2 cellular contexts compared by ENCODE assay signal in the genomic region with DNA sequence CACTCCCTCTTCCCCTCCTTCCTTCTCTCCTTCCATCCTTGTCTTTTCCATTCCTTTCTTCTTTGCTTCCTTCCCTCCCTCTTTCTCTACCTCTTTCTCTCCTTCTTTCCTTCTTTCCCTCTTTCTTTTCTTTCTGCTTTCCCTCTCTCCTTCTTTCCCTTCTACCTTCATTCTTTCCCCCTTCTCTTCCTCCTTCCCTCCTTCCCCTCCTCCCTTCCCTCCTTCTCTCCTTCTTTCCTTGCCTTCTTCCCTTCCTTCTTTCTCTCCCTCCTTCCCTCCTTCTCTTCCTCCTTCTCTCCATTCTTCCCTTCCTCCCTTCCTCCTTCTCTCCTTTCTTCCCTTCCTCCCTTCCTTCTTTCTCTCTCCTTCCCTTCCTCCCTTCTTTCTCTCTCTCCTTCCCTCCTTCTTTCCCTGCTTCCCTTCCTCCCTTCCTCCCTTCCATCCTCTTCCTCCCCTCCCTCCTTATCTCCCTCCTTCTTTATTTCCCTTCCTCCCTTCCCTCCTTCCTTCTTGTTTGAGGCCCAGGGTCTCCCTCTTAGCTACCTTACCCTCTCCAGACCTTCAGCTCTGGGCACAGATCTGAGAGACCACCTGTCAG.
TF ChIP-seq lines count a peak whose summit lies in the region.

No MANE protein-coding gene starts in this region.

TF ChIP-seq in GM23338, 12 proteins besides CTCF, POLR2A, EP300 and RAD21:
- TF ChIP-seq, protein P1, sequence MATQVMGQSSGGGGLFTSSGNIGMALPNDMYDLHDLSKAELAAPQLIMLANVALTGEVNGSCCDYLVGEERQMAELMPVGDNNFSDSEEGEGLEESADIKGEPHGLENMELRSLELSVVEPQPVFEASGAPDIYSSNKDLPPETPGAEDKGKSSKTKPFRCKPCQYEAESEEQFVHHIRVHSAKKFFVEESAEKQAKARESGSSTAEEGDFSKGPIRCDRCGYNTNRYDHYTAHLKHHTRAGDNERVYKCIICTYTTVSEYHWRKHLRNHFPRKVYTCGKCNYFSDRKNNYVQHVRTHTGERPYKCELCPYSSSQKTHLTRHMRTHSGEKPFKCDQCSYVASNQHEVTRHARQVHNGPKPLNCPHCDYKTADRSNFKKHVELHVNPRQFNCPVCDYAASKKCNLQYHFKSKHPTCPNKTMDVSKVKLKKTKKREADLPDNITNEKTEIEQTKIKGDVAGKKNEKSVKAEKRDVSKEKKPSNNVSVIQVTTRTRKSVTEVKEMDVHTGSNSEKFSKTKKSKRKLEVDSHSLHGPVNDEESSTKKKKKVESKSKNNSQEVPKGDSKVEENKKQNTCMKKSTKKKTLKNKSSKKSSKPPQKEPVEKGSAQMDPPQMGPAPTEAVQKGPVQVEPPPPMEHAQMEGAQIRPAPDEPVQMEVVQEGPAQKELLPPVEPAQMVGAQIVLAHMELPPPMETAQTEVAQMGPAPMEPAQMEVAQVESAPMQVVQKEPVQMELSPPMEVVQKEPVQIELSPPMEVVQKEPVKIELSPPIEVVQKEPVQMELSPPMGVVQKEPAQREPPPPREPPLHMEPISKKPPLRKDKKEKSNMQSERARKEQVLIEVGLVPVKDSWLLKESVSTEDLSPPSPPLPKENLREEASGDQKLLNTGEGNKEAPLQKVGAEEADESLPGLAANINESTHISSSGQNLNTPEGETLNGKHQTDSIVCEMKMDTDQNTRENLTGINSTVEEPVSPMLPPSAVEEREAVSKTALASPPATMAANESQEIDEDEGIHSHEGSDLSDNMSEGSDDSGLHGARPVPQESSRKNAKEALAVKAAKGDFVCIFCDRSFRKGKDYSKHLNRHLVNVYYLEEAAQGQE (IDR thresholded peaks at IDR 0.05; ENCODE audit: unreplicated experiment): no peak
- no peak for TF ChIP-seq STAT1 (IDR thresholded peaks at IDR 0.05; ENCODE audit: unreplicated experiment)
- no peak for TF ChIP-seq POLR2AphosphoS5 (IDR thresholded peaks at IDR 0.05; ENCODE audit: low read depth)
- no peak for TF ChIP-seq ZNF114 (CRISPR knock-in tag; IDR thresholded peaks at IDR 0.05)
- TF ChIP-seq CREB1 (CRISPR knock-in tag; IDR thresholded peaks at IDR 0.05; ENCODE audit: low read depth): no peak
- TF ChIP-seq ZNF462 (CRISPR knock-in tag; IDR thresholded peaks at IDR 0.05): no peak
- TF ChIP-seq, protein P2, sequence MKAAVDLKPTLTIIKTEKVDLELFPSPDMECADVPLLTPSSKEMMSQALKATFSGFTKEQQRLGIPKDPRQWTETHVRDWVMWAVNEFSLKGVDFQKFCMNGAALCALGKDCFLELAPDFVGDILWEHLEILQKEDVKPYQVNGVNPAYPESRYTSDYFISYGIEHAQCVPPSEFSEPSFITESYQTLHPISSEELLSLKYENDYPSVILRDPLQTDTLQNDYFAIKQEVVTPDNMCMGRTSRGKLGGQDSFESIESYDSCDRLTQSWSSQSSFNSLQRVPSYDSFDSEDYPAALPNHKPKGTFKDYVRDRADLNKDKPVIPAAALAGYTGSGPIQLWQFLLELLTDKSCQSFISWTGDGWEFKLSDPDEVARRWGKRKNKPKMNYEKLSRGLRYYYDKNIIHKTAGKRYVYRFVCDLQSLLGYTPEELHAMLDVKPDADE (IDR thresholded peaks at IDR 0.05): no peak
- no peak for TF ChIP-seq EZH2 (IDR thresholded peaks at IDR 0.05; ENCODE audit: low read depth, unreplicated experiment)

TF ChIP-seq in K562, 482 proteins besides CTCF, POLR2A, EP300 and RAD21 (continued from another document and continues in another):
- TF ChIP-seq U2AF1 (optimal IDR thresholded peaks at IDR 0.05; ENCODE audit: low read depth, low read length) (no peak), ZFP91 (CRISPR knock-in tag; IDR thresholded peaks at IDR 0.05) (no peak), ZNF444 (CRISPR knock-in tag; IDR thresholded peaks at IDR 0.05) (no peak), ZBTB17 (CRISPR knock-in tag; IDR thresholded peaks at IDR 0.05) (no peak), TEAD4 (IDR thresholded peaks at IDR 0.05; ENCODE audit: low read length) (no peak), TEAD4 (CRISPR knock-in tag; IDR thresholded peaks at IDR 0.05; ENCODE audit: borderline replicate concordance) (no peak), ZBTB26 (CRISPR knock-in tag; IDR thresholded peaks at IDR 0.05) (peak; percentile 70; the same call in 1 of the 2 replicates), HMGN3 (IDR thresholded peaks at IDR 0.05; ENCODE audit: borderline replicate concordance, extremely low read depth, insufficient read length, low read depth, low read length) (no peak), NCOA4 (IDR thresholded peaks at IDR 0.05; ENCODE audit: partially characterized antibody) (no peak), SNRNP70 (optimal IDR thresholded peaks at IDR 0.05; ENCODE audit: low read depth, low read length) (no peak), CHCHD3 (CRISPR knock-in tag; IDR thresholded peaks at IDR 0.05) (no peak), CBX2 (IDR thresholded peaks at IDR 0.05; ENCODE audit: insufficient read depth, low read length, poor library complexity, severe bottlenecking) (no peak), HBP1 (CRISPR knock-in tag; IDR thresholded peaks at IDR 0.05) (0 out of 2 replicates have a peak, but pooled peaks have one; percentile 28)
- TF ChIP-seq, protein P3, sequence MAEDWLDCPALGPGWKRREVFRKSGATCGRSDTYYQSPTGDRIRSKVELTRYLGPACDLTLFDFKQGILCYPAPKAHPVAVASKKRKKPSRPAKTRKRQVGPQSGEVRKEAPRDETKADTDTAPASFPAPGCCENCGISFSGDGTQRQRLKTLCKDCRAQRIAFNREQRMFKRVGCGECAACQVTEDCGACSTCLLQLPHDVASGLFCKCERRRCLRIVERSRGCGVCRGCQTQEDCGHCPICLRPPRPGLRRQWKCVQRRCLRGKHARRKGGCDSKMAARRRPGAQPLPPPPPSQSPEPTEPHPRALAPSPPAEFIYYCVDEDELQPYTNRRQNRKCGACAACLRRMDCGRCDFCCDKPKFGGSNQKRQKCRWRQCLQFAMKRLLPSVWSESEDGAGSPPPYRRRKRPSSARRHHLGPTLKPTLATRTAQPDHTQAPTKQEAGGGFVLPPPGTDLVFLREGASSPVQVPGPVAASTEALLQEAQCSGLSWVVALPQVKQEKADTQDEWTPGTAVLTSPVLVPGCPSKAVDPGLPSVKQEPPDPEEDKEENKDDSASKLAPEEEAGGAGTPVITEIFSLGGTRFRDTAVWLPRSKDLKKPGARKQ (CRISPR knock-in tag; IDR thresholded peaks at IDR 0.05): no peak
- TF ChIP-seq, protein P4, sequence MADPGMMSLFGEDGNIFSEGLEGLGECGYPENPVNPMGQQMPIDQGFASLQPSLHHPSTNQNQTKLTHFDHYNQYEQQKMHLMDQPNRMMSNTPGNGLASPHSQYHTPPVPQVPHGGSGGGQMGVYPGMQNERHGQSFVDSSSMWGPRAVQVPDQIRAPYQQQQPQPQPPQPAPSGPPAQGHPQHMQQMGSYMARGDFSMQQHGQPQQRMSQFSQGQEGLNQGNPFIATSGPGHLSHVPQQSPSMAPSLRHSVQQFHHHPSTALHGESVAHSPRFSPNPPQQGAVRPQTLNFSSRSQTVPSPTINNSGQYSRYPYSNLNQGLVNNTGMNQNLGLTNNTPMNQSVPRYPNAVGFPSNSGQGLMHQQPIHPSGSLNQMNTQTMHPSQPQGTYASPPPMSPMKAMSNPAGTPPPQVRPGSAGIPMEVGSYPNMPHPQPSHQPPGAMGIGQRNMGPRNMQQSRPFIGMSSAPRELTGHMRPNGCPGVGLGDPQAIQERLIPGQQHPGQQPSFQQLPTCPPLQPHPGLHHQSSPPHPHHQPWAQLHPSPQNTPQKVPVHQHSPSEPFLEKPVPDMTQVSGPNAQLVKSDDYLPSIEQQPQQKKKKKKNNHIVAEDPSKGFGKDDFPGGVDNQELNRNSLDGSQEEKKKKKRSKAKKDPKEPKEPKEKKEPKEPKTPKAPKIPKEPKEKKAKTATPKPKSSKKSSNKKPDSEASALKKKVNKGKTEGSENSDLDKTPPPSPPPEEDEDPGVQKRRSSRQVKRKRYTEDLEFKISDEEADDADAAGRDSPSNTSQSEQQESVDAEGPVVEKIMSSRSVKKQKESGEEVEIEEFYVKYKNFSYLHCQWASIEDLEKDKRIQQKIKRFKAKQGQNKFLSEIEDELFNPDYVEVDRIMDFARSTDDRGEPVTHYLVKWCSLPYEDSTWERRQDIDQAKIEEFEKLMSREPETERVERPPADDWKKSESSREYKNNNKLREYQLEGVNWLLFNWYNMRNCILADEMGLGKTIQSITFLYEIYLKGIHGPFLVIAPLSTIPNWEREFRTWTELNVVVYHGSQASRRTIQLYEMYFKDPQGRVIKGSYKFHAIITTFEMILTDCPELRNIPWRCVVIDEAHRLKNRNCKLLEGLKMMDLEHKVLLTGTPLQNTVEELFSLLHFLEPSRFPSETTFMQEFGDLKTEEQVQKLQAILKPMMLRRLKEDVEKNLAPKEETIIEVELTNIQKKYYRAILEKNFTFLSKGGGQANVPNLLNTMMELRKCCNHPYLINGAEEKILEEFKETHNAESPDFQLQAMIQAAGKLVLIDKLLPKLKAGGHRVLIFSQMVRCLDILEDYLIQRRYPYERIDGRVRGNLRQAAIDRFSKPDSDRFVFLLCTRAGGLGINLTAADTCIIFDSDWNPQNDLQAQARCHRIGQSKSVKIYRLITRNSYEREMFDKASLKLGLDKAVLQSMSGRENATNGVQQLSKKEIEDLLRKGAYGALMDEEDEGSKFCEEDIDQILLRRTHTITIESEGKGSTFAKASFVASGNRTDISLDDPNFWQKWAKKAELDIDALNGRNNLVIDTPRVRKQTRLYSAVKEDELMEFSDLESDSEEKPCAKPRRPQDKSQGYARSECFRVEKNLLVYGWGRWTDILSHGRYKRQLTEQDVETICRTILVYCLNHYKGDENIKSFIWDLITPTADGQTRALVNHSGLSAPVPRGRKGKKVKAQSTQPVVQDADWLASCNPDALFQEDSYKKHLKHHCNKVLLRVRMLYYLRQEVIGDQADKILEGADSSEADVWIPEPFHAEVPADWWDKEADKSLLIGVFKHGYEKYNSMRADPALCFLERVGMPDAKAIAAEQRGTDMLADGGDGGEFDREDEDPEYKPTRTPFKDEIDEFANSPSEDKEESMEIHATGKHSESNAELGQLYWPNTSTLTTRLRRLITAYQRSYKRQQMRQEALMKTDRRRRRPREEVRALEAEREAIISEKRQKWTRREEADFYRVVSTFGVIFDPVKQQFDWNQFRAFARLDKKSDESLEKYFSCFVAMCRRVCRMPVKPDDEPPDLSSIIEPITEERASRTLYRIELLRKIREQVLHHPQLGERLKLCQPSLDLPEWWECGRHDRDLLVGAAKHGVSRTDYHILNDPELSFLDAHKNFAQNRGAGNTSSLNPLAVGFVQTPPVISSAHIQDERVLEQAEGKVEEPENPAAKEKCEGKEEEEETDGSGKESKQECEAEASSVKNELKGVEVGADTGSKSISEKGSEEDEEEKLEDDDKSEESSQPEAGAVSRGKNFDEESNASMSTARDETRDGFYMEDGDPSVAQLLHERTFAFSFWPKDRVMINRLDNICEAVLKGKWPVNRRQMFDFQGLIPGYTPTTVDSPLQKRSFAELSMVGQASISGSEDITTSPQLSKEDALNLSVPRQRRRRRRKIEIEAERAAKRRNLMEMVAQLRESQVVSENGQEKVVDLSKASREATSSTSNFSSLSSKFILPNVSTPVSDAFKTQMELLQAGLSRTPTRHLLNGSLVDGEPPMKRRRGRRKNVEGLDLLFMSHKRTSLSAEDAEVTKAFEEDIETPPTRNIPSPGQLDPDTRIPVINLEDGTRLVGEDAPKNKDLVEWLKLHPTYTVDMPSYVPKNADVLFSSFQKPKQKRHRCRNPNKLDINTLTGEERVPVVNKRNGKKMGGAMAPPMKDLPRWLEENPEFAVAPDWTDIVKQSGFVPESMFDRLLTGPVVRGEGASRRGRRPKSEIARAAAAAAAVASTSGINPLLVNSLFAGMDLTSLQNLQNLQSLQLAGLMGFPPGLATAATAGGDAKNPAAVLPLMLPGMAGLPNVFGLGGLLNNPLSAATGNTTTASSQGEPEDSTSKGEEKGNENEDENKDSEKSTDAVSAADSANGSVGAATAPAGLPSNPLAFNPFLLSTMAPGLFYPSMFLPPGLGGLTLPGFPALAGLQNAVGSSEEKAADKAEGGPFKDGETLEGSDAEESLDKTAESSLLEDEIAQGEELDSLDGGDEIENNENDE (IDR thresholded peaks at IDR 0.05; ENCODE audit: low read depth, low read length): no peak
- TF ChIP-seq, protein P5, sequence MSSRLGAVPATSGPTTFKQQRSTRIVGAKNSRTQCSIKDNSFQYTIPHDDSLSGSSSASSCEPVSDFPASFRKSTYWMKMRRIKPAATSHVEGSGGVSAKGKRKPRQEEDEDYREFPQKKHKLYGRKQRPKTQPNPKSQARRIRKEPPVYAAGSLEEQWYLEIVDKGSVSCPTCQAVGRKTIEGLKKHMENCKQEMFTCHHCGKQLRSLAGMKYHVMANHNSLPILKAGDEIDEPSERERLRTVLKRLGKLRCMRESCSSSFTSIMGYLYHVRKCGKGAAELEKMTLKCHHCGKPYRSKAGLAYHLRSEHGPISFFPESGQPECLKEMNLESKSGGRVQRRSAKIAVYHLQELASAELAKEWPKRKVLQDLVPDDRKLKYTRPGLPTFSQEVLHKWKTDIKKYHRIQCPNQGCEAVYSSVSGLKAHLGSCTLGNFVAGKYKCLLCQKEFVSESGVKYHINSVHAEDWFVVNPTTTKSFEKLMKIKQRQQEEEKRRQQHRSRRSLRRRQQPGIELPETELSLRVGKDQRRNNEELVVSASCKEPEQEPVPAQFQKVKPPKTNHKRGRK (tag; IDR thresholded peaks at IDR 0.05): peak; percentile 69
